ENCODE assay signal across 16 cellular contexts in genomic region chr10:70820976-70821750, GRCh38. TPM values are rescaled to one million over a fixed set of nuclear protein-coding genes. Genes with fewer than 3 reads are reported as not detected.
DNase-seq lines count a peak whose midpoint lies in the region; ATAC-seq, FAIRE-seq and TF ChIP-seq lines count a peak whose summit lies in the region.
"Had no signal": no experiment of that assay in that cellular context is flagged by ENCODE, and none has a peak within 500 bp of the region (broad histone marks: within the 10 kb centered on the region; RNA-seq: fewer than 3 reads in every experiment).

No MANE protein-coding gene starts in this region.

- H3K9ac ChIP-seq in HepG2 (ENCODE audit: insufficient read depth, low read depth, low read length) (no peak overlapping the region), H1 (replicated peaks in 1 of 4; ENCODE audit: extremely low read depth in 1 of 4, low read depth in 3 of 4, low read length in 3 of 4) (no peak overlapping the region)

- POLR2A ChIA-PET in HepG2 (lab: Yijun Ruan, JAX): no interaction called here
- POLR2A ChIA-PET in H1 (lab: Charles Lee; ENCODE audit: partially characterized antibody): interaction anchor here (1.0 to 1.7 kb wide), 2 partner anchors 11 to 13 kb away, joined by 3 to 7 read pairs; no protein-coding TSS in a partner anchor

- DNase-seq in HepG2 (ENCODE audit: low spot score) (no peak), right lobe of liver (no peak), NCI-H2107 treated with DMSO at 0.1 percent for 48 hours (lab: John Stamatoyannopoulos, UW; ENCODE audit: unreplicated experiment) (peak; percentile 11), H1 (ENCODE audit: low read depth in 1 of 2, low spot score in 2 of 2) (no peak), transverse colon (no peak), sigmoid colon (no peak)
- DNase-seq: brain microvascular endothelial cell; C1 segment of cervical spinal cord; GF-D8; GOT3; MG63; NCI-H2081 treated with DMSO at 0.1 percent for 48 hours; NK-92 treated with Interleukin-12 subunit alpha and Interleukin-12 subunit beta, amount 100 ng/mL, for 24 hours; stomach had no signal

- no peak overlapping the region for H3K27ac ChIP-seq in HepG2 (ENCODE audit: extremely low read length, insufficient read depth, low read length)
- no peak overlapping the region for H3K27ac ChIP-seq in right lobe of liver
- H3K27ac ChIP-seq in H1 (ENCODE audit: low read depth, low read length): no peak overlapping the region
- H3K27ac ChIP-seq in transverse colon: no peak overlapping the region
- H3K27ac ChIP-seq in sigmoid colon: no peak overlapping the region
- H3K27ac ChIP-seq: brain microvascular endothelial cell, stomach had no signal

- H3K4me3 ChIP-seq in HepG2 (replicated peaks in 1 of 3; ENCODE audit: insufficient read depth in 1 of 3, low read depth in 2 of 3, low read length in 3 of 3) (no peak overlapping the region), right lobe of liver (no peak overlapping the region), H1 (ENCODE audit: extremely low read depth in 1 of 4, insufficient read depth in 2 of 4, low read depth in 3 of 4, low read length in 4 of 4) (no peak overlapping the region), transverse colon (no peak overlapping the region), sigmoid colon (no peak overlapping the region)
- H3K4me3 ChIP-seq: MG63, stomach had no signal

- WGBS in HepG2 (ENCODE audit: low lambda C conversion rate): 97% methylated on average over 4 of the region's 4 CpGs
- 96% methylated on average over 4 of the region's 4 CpGs for WGBS in right lobe of liver (ENCODE audit: insufficient coverage, low coverage, low lambda C conversion rate, missing lambda C conversion rate)
- 84% methylated on average over 4 of the region's 4 CpGs; no CpG with 5 or more reads in 1 of the 2 experiments for WGBS in H1 (ENCODE audit: extremely low coverage in 1 of 2, insufficient coverage in 1 of 2, insufficient read length in 1 of 2, insufficient replicate concordance in 2 of 2, low coverage in 1 of 2, low lambda C conversion rate in 2 of 2, missing lambda C conversion rate in 1 of 2), 2 experiments
- 82 to 91% methylated on average over 2 to 4 of the region's 4 CpGs for WGBS in transverse colon (ENCODE audit: low coverage in 1 of 2), 2 donors
- 90 to 94% methylated on average over 4 of the region's 4 CpGs for WGBS in sigmoid colon, 2 donors

- H3K4me2 ChIP-seq in HepG2 (ENCODE audit: low read depth, low read length): no peak overlapping the region
- H3K4me2 ChIP-seq in H1 (ENCODE audit: insufficient read depth in 1 of 2, low read depth in 2 of 2, low read length in 2 of 2): no peak overlapping the region

- no peak overlapping the region for H2BK20ac ChIP-seq in H1 (ENCODE audit: low read length)

- no peak overlapping the region for H3K18ac ChIP-seq in H1 (ENCODE audit: extremely low read depth, low read length)

- no peaks in the 10 kb centered on the region for H3K27me3 Mint-ChIP-seq in stimulated activated naive CD8-positive, alpha-beta T cell treated with anti-CD3 and anti-CD28 coated beads, Interleukin-15, Interleukin-2, amounts not matched to agents 100 ng/mL and 50 ng/mL, for 24 hours

- ATAC-seq in HepG2: no peak
- no peak for ATAC-seq in right lobe of liver

- H2BK15ac ChIP-seq in H1 (ENCODE audit: low read length): no peak overlapping the region

- TF ChIP-seq EP300 in HepG2 (IDR thresholded peaks at IDR 0.05; ENCODE audit: low read depth in 2 of 2, low read length in 2 of 2): no peak
- TF ChIP-seq EP300 in HepG2 (CRISPR knock-in tag; IDR thresholded peaks at IDR 0.05; ENCODE audit: borderline replicate concordance): no peak
- no peak for TF ChIP-seq EP300 in H1 (IDR thresholded peaks at IDR 0.05; ENCODE audit: borderline replicate concordance in 1 of 2, low read depth in 2 of 2, low read length in 2 of 2)
- no peak for TF ChIP-seq EP300 in transverse colon (IDR thresholded peaks at IDR 0.05; ENCODE audit: low read depth)
- no peak for TF ChIP-seq EP300 in sigmoid colon (IDR thresholded peaks at IDR 0.05)

- H3K4me1 Mint-ChIP-seq in stimulated activated naive CD8-positive, alpha-beta T cell treated with anti-CD3 and anti-CD28 coated beads, Interleukin-15, Interleukin-2, amounts not matched to agents 100 ng/mL and 50 ng/mL, for 24 hours (ENCODE audit: low read depth): peaks cover 60% of the 10 kb centered on the region

- H3K27me3 ChIP-seq in HepG2 (ENCODE audit: control insufficient read depth in 1 of 2, insufficient read depth in 2 of 2, low read length in 2 of 2) (no peaks in the 10 kb centered on the region), right lobe of liver (no peaks in the 10 kb centered on the region), H1 (replicated peaks in 1 of 4; ENCODE audit: control insufficient read depth in 3 of 4, extremely low read depth in 1 of 4, insufficient read depth in 3 of 4, low read length in 3 of 4) (no peaks in the 10 kb centered on the region), transverse colon (no peaks in the 10 kb centered on the region), sigmoid colon (no peaks in the 10 kb centered on the region)
- H3K27me3 ChIP-seq: brain microvascular endothelial cell, MG63, stomach had no signal

- no peak for TF ChIP-seq CTCF in HepG2 (CRISPR knock-in tag; IDR thresholded peaks at IDR 0.05)
- no peak for TF ChIP-seq CTCF in right lobe of liver (IDR thresholded peaks at IDR 0.05)
- TF ChIP-seq CTCF in H1 (IDR thresholded peaks at IDR 0.05; ENCODE audit: control extremely low read depth in 1 of 3, insufficient read depth in 1 of 3, low read depth in 1 of 3, low read length in 3 of 3): peak in 2 of 3 experiments; percentile 41 to 44; a peak in 3 of 4 replicates
- no peak for TF ChIP-seq CTCF in transverse colon (IDR thresholded peaks at IDR 0.05)
- no peak for TF ChIP-seq CTCF in sigmoid colon (IDR thresholded peaks at IDR 0.05)

- no peak overlapping the region for H2BK12ac ChIP-seq in H1 (ENCODE audit: low read depth, low read length)

- peak overlapping the region; percentile 47 for H3K4me3 Mint-ChIP-seq in stimulated activated naive CD8-positive, alpha-beta T cell treated with anti-CD3 and anti-CD28 coated beads, Interleukin-15, Interleukin-2, amounts not matched to agents 100 ng/mL and 50 ng/mL, for 24 hours

- peaks cover 70% of the 10 kb centered on the region for H3K36me3 Mint-ChIP-seq in stimulated activated naive CD8-positive, alpha-beta T cell treated with anti-CD3 and anti-CD28 coated beads, Interleukin-15, Interleukin-2, amounts not matched to agents 100 ng/mL and 50 ng/mL, for 24 hours (ENCODE audit: low read depth)

- TF ChIP-seq RAD21 in HepG2 (CRISPR knock-in tag; IDR thresholded peaks at IDR 0.05) (no peak), H1 (IDR thresholded peaks at IDR 0.05 in 1 of 2, conservative IDR thresholded peaks at IDR 0.05 in 1 of 2; ENCODE audit: low read depth in 2 of 2, low read length in 2 of 2) (peak; percentile 60 to 69)

- no peaks in the 10 kb centered on the region for H3K9me3 Mint-ChIP-seq in stimulated activated naive CD8-positive, alpha-beta T cell treated with anti-CD3 and anti-CD28 coated beads, Interleukin-15, Interleukin-2, amounts not matched to agents 100 ng/mL and 50 ng/mL, for 24 hours

- CTCF ChIA-PET in HepG2 (lab: Yijun Ruan, JAX; ENCODE audit: low intra/inter-chr PET ratio, low total read pairs): no interaction called here
- CTCF ChIA-PET in H1 (lab: Charles Lee; ENCODE audit: partially characterized antibody): interaction anchor here (0.7 to 2.3 kb wide), 11 partner anchors 10 to 272 kb away, joined by 3 to 14 read pairs (median 4); no protein-coding TSS in a partner anchor

- no peak overlapping the region for H2AK5ac ChIP-seq in H1 (ENCODE audit: low read depth, low read length)

- TF ChIP-seq POLR2A in HepG2 (IDR thresholded peaks at IDR 0.05; ENCODE audit: insufficient read depth in 1 of 2, low read depth in 2 of 2, low read length in 2 of 2) (no peak), right lobe of liver (IDR thresholded peaks at IDR 0.05) (no peak), H1 (IDR thresholded peaks at IDR 0.05; ENCODE audit: control extremely low read depth in 1 of 2, low read depth in 2 of 2, low read length in 2 of 2) (no peak), transverse colon (IDR thresholded peaks at IDR 0.05) (no peak), sigmoid colon (IDR thresholded peaks at IDR 0.05) (no peak)

- H2BK120ac ChIP-seq in H1 (replicated peaks; ENCODE audit: low read depth, low read length): no peak overlapping the region

- H3K79me1 ChIP-seq in H1 (ENCODE audit: low read depth, low read length): peaks cover 2% of the 10 kb centered on the region; the same call in 1 of the 2 replicates

- no peak overlapping the region for H2AFZ ChIP-seq in HepG2 (ENCODE audit: low read length)
- no peak overlapping the region for H2AFZ ChIP-seq in H1 (ENCODE audit: low read length)

- intact Hi-C loops in HepG2 (cut with micrococcal nuclease; ENCODE audit: unreplicated experiment) (no loop called here), right lobe of liver (cut with DNase I) (no loop called here), transverse colon (cut with DNase I; ENCODE audit: low total_unique reads) (no loop called here), sigmoid colon (cut with DNase I) (no loop called here)

- no peak overlapping the region for H2BK5ac ChIP-seq in H1 (ENCODE audit: low read depth, low read length)

- no peak overlapping the region for H3K56ac ChIP-seq in H1 (replicated peaks; ENCODE audit: insufficient read length, low read depth, low read length)

- no peak overlapping the region for H3K4ac ChIP-seq in H1 (replicated peaks; ENCODE audit: insufficient read length, low read depth, low read length)

- H3K14ac ChIP-seq in H1 (ENCODE audit: insufficient read length): no peak overlapping the region

- H3K36me3 ChIP-seq in HepG2 (replicated peaks in 1 of 2; ENCODE audit: control insufficient read depth in 1 of 2, insufficient read depth in 2 of 2, low read length in 2 of 2) (peaks cover 0 to 27% of the 10 kb centered on the region in 2 experiments; a peak in 2 of 5 replicates), right lobe of liver (peaks cover 0 to 18% (median 2%) of the 10 kb centered on the region in 4 donors), H1 (ENCODE audit: control insufficient read depth in 2 of 4, insufficient read depth in 4 of 4, low read length in 3 of 4) (peaks cover 2 to 32% (median 7%) of the 10 kb centered on the region in 4 experiments; a peak in 5 of 8 replicates), transverse colon (no peaks in the 10 kb centered on the region), sigmoid colon (peaks cover 0 to 53% (median 8%) of the 10 kb centered on the region in 4 donors)

- no peak for FAIRE-seq in HepG2 (lab: Jason Lieb, UNC)
- no peak for FAIRE-seq in H1 (lab: Jason Lieb, UNC)
- FAIRE-seq: keratinocyte had no signal

- peak overlapping the region; percentile 86 for H3K27ac Mint-ChIP-seq in stimulated activated naive CD8-positive, alpha-beta T cell treated with anti-CD3 and anti-CD28 coated beads, Interleukin-15, Interleukin-2, amounts not matched to agents 100 ng/mL and 50 ng/mL, for 24 hours

- H4K91ac ChIP-seq in H1 (replicated peaks; ENCODE audit: insufficient read length, low read length): no peak overlapping the region

- H3K23me2 ChIP-seq in H1 (ENCODE audit: low read depth, low read length): peaks cover 3% of the 10 kb centered on the region; the same call in 1 of the 2 replicates

- H3K79me2 ChIP-seq in HepG2 (ENCODE audit: insufficient read depth, low read length) (peaks cover 11% of the 10 kb centered on the region), H1 (ENCODE audit: control insufficient read depth in 1 of 2, insufficient read depth in 2 of 2, low read length in 2 of 2) (peaks cover 4 to 59% of the 10 kb centered on the region in 2 experiments; a peak in 2 of 4 replicates)

- no peaks in the 10 kb centered on the region for H4K20me1 ChIP-seq in HepG2 (ENCODE audit: insufficient read depth, low read length)
- H4K20me1 ChIP-seq in H1 (replicated peaks in 1 of 2; ENCODE audit: control insufficient read depth in 1 of 2, insufficient read depth in 2 of 2, low read length in 2 of 2): peaks cover 0 to 5% of the 10 kb centered on the region in 2 experiments

- no peak overlapping the region for H4K5ac ChIP-seq in H1 (ENCODE audit: insufficient read length, low read depth, low read length)

- in situ Hi-C loops in HepG2 (cut with HindIII; ENCODE audit: extremely low pct_ligation_motif_present, low pct_unique_long_range_greater_than_20kb) (no loop called here), transverse colon (cut with MboI; ENCODE audit: low pct_ligation_motif_present in 1 of 4, low pct_unique_long_range_greater_than_20kb in 1 of 4, low sequenced_read_pairs in 3 of 4) (no loop called here)

- H3K4me1 ChIP-seq in HepG2 (ENCODE audit: insufficient read depth, low read length): peaks cover 17% of the 10 kb centered on the region
- peaks cover 0 to 18% (median 4%) of the 10 kb centered on the region in 4 donors for H3K4me1 ChIP-seq in right lobe of liver
- H3K4me1 ChIP-seq in H1 (replicated peaks in 1 of 4; ENCODE audit: control insufficient read depth in 3 of 4, insufficient read depth in 4 of 4, low read length in 3 of 4): no peaks in the 10 kb centered on the region
- H3K4me1 ChIP-seq in transverse colon: peaks cover 6 to 23% (median 11%) of the 10 kb centered on the region in 4 donors
- H3K4me1 ChIP-seq in sigmoid colon: peaks cover 0 to 14% (median 10%) of the 10 kb centered on the region in 4 donors

- no TSS peak for BruUV-seq in HepG2 (replicated peaks; lab: Mats Ljungman, UMichigan)

- H3K23ac ChIP-seq in H1 (ENCODE audit: insufficient read length): no peak overlapping the region

- H3K9me3 ChIP-seq in HepG2 (ENCODE audit: low read length) (no peaks in the 10 kb centered on the region), right lobe of liver (no peaks in the 10 kb centered on the region), H1 (ENCODE audit: insufficient read depth in 2 of 2, low read depth in 1 of 2, low read length in 1 of 2) (no peaks in the 10 kb centered on the region), transverse colon (no peaks in the 10 kb centered on the region), sigmoid colon (no peaks in the 10 kb centered on the region)
- H3K9me3 ChIP-seq: MG63, stomach had no signal

- H4K8ac ChIP-seq in H1 (ENCODE audit: extremely low read depth, insufficient read depth, low read length): no peak overlapping the region

RNA-seq across cellular contexts. Expression of gene SGPL1, which starts 5.4 kb away (rescaled TPM):
- total RNA-seq in HepG2 (2016; rRNA removed; fragmentation: Illumina TruSeq; extraction: Trizol): 19.0 and 25.0 TPM in 2 replicates
- total RNA-seq in HepG2 (2016; cell fraction: cytosol; rRNA removed; fragmentation: Illumina TruSeq; extraction: Trizol; ENCODE audit: low read depth): 12.3 and 14.8 TPM in 2 replicates
- total RNA-seq in HepG2 (2016; cell fraction: insoluble cytoplasmic fraction; rRNA removed; fragmentation: Illumina TruSeq; extraction: Trizol): 14.5 and 23.0 TPM in 2 replicates
- 15.7 and 16.0 TPM in 2 replicates for total RNA-seq in HepG2 (2016; cell fraction: membrane; rRNA removed; fragmentation: Illumina TruSeq; extraction: Trizol)
- 26.9 and 32.2 TPM in 2 replicates for total RNA-seq in HepG2 (2016; cell fraction: nucleus; rRNA removed; fragmentation: Illumina TruSeq; extraction: Trizol)
- polyA plus RNA-seq in HepG2 (2011; rRNA removed): 15.7 and 17.6 TPM in 2 replicates
- polyA plus RNA-seq in HepG2 (2011; cell fraction: cytosol; rRNA removed): 9.8 and 13.8 TPM in 2 replicates
- 13.8 and 17.5 TPM in 2 replicates for polyA plus RNA-seq in HepG2 (2011; cell fraction: nucleus; rRNA removed)
- 11.1 and 12.6 TPM in 2 replicates for polyA plus RNA-seq in HepG2 (2012)
- polyA plus RNA-seq in HepG2 (2016; cell fraction: cytosol; fragmentation: Illumina TruSeq; extraction: Trizol; ENCODE audit: low read depth): 2.8 and 3.4 TPM in 2 replicates
- polyA plus RNA-seq in HepG2 (2016; cell fraction: insoluble cytoplasmic fraction; fragmentation: Illumina TruSeq; extraction: Trizol; ENCODE audit: low read depth): 10.4 TPM in 2 replicates
- 5.2 and 6.0 TPM in 2 replicates for polyA plus RNA-seq in HepG2 (2016; cell fraction: membrane; fragmentation: Illumina TruSeq; extraction: Trizol; ENCODE audit: low read depth)
- 32.2 and 33.8 TPM in 2 replicates for polyA plus RNA-seq in HepG2 (2016; cell fraction: nucleus; fragmentation: Illumina TruSeq; extraction: Trizol; ENCODE audit: insufficient read depth, low read depth)
- 32.9 and 47.1 TPM in 2 replicates for polyA minus RNA-seq in HepG2 (2011; rRNA and poly(A)+ RNA removed; ENCODE audit: low replicate concordance)
- 17.3 and 21.5 TPM in 2 replicates for polyA minus RNA-seq in HepG2 (2011; cell fraction: cytosol; rRNA and poly(A)+ RNA removed)
- 37.6 and 39.2 TPM in 2 replicates for polyA minus RNA-seq in HepG2 (2011; cell fraction: nucleus; rRNA and poly(A)+ RNA removed)
- total RNA-seq in right lobe of liver: 10 to 100 TPM; 33.2 to 50.1 (median 38.0) TPM
- total RNA-seq in H1 (2021; fragmentation: NEBNext Ultra II Directional; extraction: Animal tissue kit (Norgen Biotek cat#: 25700)): 51.6 and 52.8 TPM in 2 replicates
- polyA plus RNA-seq in H1 (2011; rRNA removed): 15.9 and 20.5 TPM in 2 replicates
- 23.1 TPM for polyA plus RNA-seq in H1 (2011; cell fraction: cytosol; rRNA removed)
- 16.8 TPM for polyA plus RNA-seq in H1 (2011; cell fraction: nucleus; rRNA removed)
- 23.7 to 30.6 TPM (median 24.4 TPM) in 4 replicates for polyA plus RNA-seq in H1 (2012, experiment 1 of 2)
- polyA plus RNA-seq in H1 (2012, experiment 2 of 2): 7.2 TPM
- 24.3 TPM for polyA plus RNA-seq in H1 (2013, experiment 1 of 2)
- 27.1 TPM for polyA plus RNA-seq in H1 (2013, experiment 2 of 2)
- 58.8 and 63.0 TPM in 2 replicates for polyA minus RNA-seq in H1 (2011; rRNA and poly(A)+ RNA removed)
- 28.0 TPM for polyA minus RNA-seq in H1 (2011; cell fraction: cytosol; rRNA and poly(A)+ RNA removed)
- 28.5 TPM for polyA minus RNA-seq in H1 (2011; cell fraction: nucleus; rRNA and poly(A)+ RNA removed)
- total RNA-seq in transverse colon: 10 to 100 TPM; 24.9 to 65.4 (median 61.3) TPM
- total RNA-seq in sigmoid colon: 10 to 100 TPM; 18.5 to 22.2 (median 20.2) TPM
- polyA plus RNA-seq in sigmoid colon: 10 to 100 TPM in 2 of 3 donors, 1 to 10 TPM in 1; 6.0 to 20.6 (median 13.9) TPM

RNA-seq across cellular contexts. Expression of gene TBATA, which starts 36.0 kb away (rescaled TPM):
- total RNA-seq in HepG2 (2016; rRNA removed; fragmentation: Illumina TruSeq; extraction: Trizol) (not detected in 2 replicates), right lobe of liver (not detected), transverse colon (not detected), sigmoid colon (not detected)
- not detected in 2 replicates for total RNA-seq in HepG2 (2016; cell fraction: cytosol; rRNA removed; fragmentation: Illumina TruSeq; extraction: Trizol; ENCODE audit: low read depth)
- not detected in 2 replicates for total RNA-seq in HepG2 (2016; cell fraction: insoluble cytoplasmic fraction; rRNA removed; fragmentation: Illumina TruSeq; extraction: Trizol)
- not detected in 2 replicates for total RNA-seq in HepG2 (2016; cell fraction: membrane; rRNA removed; fragmentation: Illumina TruSeq; extraction: Trizol)
- not detected in 2 replicates for total RNA-seq in HepG2 (2016; cell fraction: nucleus; rRNA removed; fragmentation: Illumina TruSeq; extraction: Trizol)
- polyA plus RNA-seq in HepG2 (2011; rRNA removed) (not detected in 2 replicates), H1 (2011; rRNA removed) (not detected in 2 replicates), sigmoid colon (not detected)
- not detected in 2 replicates for polyA plus RNA-seq in HepG2 (2011; cell fraction: cytosol; rRNA removed)
- not detected in 2 replicates for polyA plus RNA-seq in HepG2 (2011; cell fraction: nucleus; rRNA removed)
- not detected in 2 replicates for polyA plus RNA-seq in HepG2 (2012)
- not detected in 2 replicates for polyA plus RNA-seq in HepG2 (2016; cell fraction: cytosol; fragmentation: Illumina TruSeq; extraction: Trizol; ENCODE audit: low read depth)
- polyA plus RNA-seq in HepG2 (2016; cell fraction: insoluble cytoplasmic fraction; fragmentation: Illumina TruSeq; extraction: Trizol; ENCODE audit: low read depth): not detected in 2 replicates
- polyA plus RNA-seq in HepG2 (2016; cell fraction: membrane; fragmentation: Illumina TruSeq; extraction: Trizol; ENCODE audit: low read depth): not detected in 2 replicates
- polyA plus RNA-seq in HepG2 (2016; cell fraction: nucleus; fragmentation: Illumina TruSeq; extraction: Trizol; ENCODE audit: insufficient read depth, low read depth): not detected in 2 replicates
- polyA minus RNA-seq in HepG2 (2011; rRNA and poly(A)+ RNA removed; ENCODE audit: low replicate concordance): not detected in 2 replicates
- not detected in 2 replicates for polyA minus RNA-seq in HepG2 (2011; cell fraction: cytosol; rRNA and poly(A)+ RNA removed)
- not detected in 2 replicates for polyA minus RNA-seq in HepG2 (2011; cell fraction: nucleus; rRNA and poly(A)+ RNA removed)
- total RNA-seq in H1 (2021; fragmentation: NEBNext Ultra II Directional; extraction: Animal tissue kit (Norgen Biotek cat#: 25700)): not detected in 2 replicates
- polyA plus RNA-seq in H1 (2011; cell fraction: cytosol; rRNA removed): not detected
- not detected for polyA plus RNA-seq in H1 (2011; cell fraction: nucleus; rRNA removed)
- not detected in 4 replicates for polyA plus RNA-seq in H1 (2012, experiment 1 of 2)
- polyA plus RNA-seq in H1 (2012, experiment 2 of 2): not detected
- not detected for polyA plus RNA-seq in H1 (2013, experiment 1 of 2)
- polyA plus RNA-seq in H1 (2013, experiment 2 of 2): not detected
- not detected in 2 replicates for polyA minus RNA-seq in H1 (2011; rRNA and poly(A)+ RNA removed)
- not detected for polyA minus RNA-seq in H1 (2011; cell fraction: cytosol; rRNA and poly(A)+ RNA removed)
- not detected for polyA minus RNA-seq in H1 (2011; cell fraction: nucleus; rRNA and poly(A)+ RNA removed)
- total RNA-seq: stomach had no signal
- polyA plus RNA-seq: keratinocyte, stomach had no signal

Comparison
In these comparisons a context has a peak if more than half of its experiments do, and no peak if none do; other contexts are left out.
1. CTCF ChIP-seq: peak in H1 (2 of 3); none in HepG2 (single experiment), right lobe of liver (0 of 4), transverse colon (0 of 5) and sigmoid colon (0 of 4).
2. Of the 41 proteins assayed by ChIP-seq in both HepG2 and H1: peak only in HepG2: none; only in H1: CTCF and RAD21; in both: none; in neither: 38; mixed calls (peak in some experiments, not most) for 1.